10 cellular contexts compared by ENCODE assay signal in the genomic region with DNA sequence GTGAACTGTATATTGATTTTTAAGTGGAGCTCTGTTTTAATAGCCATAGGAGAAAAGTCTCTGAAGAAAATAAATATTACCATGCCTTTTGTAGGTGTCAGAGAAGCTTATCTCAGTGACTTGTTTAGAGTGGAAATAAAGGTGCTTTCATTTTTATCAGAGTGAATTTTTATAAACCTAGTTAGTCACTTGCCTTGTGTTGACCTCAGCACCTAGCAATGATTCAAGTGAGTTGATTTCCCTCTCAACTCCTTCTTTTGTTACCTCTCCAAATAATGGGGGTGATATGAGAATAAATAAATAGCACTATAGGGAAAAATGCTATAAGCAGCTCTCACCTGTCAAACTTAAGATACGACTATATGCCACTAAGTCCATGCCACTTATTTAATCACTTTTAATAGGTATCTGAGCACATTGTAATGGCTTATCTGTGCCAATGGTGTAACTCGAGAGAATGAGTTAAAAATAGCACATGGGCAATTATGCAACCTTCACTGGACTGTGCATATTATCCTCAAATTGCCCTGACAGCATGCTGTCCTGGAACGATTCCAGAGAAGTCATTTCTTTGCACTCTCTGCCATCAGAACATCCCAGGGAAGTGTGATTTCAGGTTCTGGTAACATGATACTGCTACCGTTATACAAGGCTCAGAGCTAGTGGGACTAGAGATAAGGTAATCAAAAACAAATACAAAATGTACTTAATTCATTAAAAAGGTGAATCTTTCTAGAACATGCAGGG.
DNase-seq lines count a peak whose midpoint lies in the region; ATAC-seq lines count a peak whose summit lies in the region.
"Had no signal": no experiment of that assay in that cellular context is flagged by ENCODE, and none has a peak within 500 bp of the region (broad histone marks: within the 10 kb centered on the region; RNA-seq: fewer than 3 reads in every experiment).

No MANE protein-coding gene starts in this region.

- intact Hi-C loops in Right ventricle myocardium superior (cut with DNase I): loop anchor here (2.0 kb wide), 1 partner anchor 48 kb away; no protein-coding TSS in a partner anchor

- H3K36me3 Mint-ChIP-seq in activated naive CD4-positive, alpha-beta T cell treated with anti-CD3 and anti-CD28 coated beads, Interleukin-2, amount 10 ng/mL, durations not matched to agents 7 days and 5 days: no peaks in the 10 kb centered on the region

- DNase-seq in A172 (ENCODE audit: low spot score) (peak; percentile 59), HT1080 (ENCODE audit: low read depth) (peak; percentile 8), NCI-H526 treated with DMSO at 0.1 percent for 48 hours (lab: John Stamatoyannopoulos, UW) (peak; percentile 6), Right ventricle myocardium superior (no peak), HPDE6-E6E7 (ENCODE audit: extremely low spot score) (no peak), SW 1271 (lab: John Stamatoyannopoulos, UW) (no peak), DMS79 treated with DMSO at 0.1 percent for 48 hours (lab: John Stamatoyannopoulos, UW) (no peak)
- no peak for DNase-seq in activated naive CD4-positive, alpha-beta T cell treated with anti-CD3 and anti-CD28 coated beads, Interleukin-2, amount 10 ng/mL, durations not matched to agents 7 days and 5 days

- H3K4me3 Mint-ChIP-seq in activated naive CD4-positive, alpha-beta T cell treated with anti-CD3 and anti-CD28 coated beads, Interleukin-2, amount 10 ng/mL, durations not matched to agents 7 days and 5 days: no peak overlapping the region
- H3K4me3 Mint-ChIP-seq: B cell; T-helper 2 cell treated with Interferon-gamma antibody and Interleukin-4, amounts not matched to agents 5 μg/mL and 100 μg/mL, for 36 hours had no signal

- H3K9me3 Mint-ChIP-seq in activated naive CD4-positive, alpha-beta T cell treated with anti-CD3 and anti-CD28 coated beads, Interleukin-2, amount 10 ng/mL, durations not matched to agents 7 days and 5 days: no peaks in the 10 kb centered on the region
- H3K9me3 Mint-ChIP-seq: T-helper 2 cell treated with Interferon-gamma antibody and Interleukin-4, amounts not matched to agents 5 μg/mL and 100 μg/mL, for 36 hours had no signal

- no peaks in the 10 kb centered on the region for H3K4me1 Mint-ChIP-seq in activated naive CD4-positive, alpha-beta T cell treated with anti-CD3 and anti-CD28 coated beads, Interleukin-2, amount 10 ng/mL, durations not matched to agents 7 days and 5 days
- H3K4me1 Mint-ChIP-seq: B cell had no signal

- CTCF ChIA-PET in activated naive CD4-positive, alpha-beta T cell treated with anti-CD3 and anti-CD28 coated beads, Interleukin-2, amount 10 ng/mL, durations not matched to agents 7 days and 5 days (lab: Charles Lee): no interaction called here

- no peaks in the 10 kb centered on the region for H3K27me3 Mint-ChIP-seq in activated naive CD4-positive, alpha-beta T cell treated with anti-CD3 and anti-CD28 coated beads, Interleukin-2, amount 10 ng/mL, durations not matched to agents 7 days and 5 days
- H3K27me3 Mint-ChIP-seq: B cell had no signal

- ATAC-seq in Right ventricle myocardium superior (ENCODE audit: poor library complexity): peak; percentile 95

- H3K27ac Mint-ChIP-seq in activated naive CD4-positive, alpha-beta T cell treated with anti-CD3 and anti-CD28 coated beads, Interleukin-2, amount 10 ng/mL, durations not matched to agents 7 days and 5 days: no peak overlapping the region
- H3K27ac Mint-ChIP-seq: B cell; T-helper 2 cell treated with Interferon-gamma antibody and Interleukin-4, amounts not matched to agents 5 μg/mL and 100 μg/mL, for 36 hours had no signal

Comparison
In these comparisons a context has a peak if more than half of its experiments do, and no peak if none do; other contexts are left out.
1. DNase-seq: peak in A172 (single experiment), HT1080 (single experiment) and NCI-H526 treated with DMSO at 0.1 percent for 48 hours (single experiment); none in Right ventricle myocardium superior (single experiment), activated naive CD4-positive, alpha-beta T cell treated with anti-CD3 and anti-CD28 coated beads, Interleukin-2, amount 10 ng/mL, durations not matched to agents 7 days and 5 days (single experiment), HPDE6-E6E7 (single experiment), SW 1271 (0 of 2) and DMS79 treated with DMSO at 0.1 percent for 48 hours (single experiment).